ENCODE assay signal across 8 cellular contexts in the genomic region with DNA sequence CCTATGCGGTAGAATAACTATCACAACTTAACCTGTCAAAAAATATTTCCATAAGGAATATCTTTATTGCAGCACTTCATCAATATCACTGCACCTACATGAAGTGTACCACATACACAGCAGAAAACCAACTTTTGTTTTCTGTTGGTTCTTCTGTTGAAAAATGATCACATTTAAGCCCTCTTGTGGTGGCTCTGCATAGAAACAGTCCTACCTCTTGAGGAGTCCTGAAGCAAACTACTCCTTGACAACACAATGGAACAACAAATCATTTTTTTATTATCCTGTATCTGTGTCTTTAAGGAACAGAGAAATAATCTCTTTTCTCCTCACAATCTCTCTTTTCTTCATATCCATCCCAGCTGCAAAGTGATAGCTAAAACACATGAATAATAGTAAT. TPM values are rescaled to one million over a fixed set of nuclear protein-coding genes. Genes with fewer than 3 reads are reported as not detected.
DNase-seq lines count a peak whose midpoint lies in the region; ATAC-seq and TF ChIP-seq lines count a peak whose summit lies in the region.

No MANE protein-coding gene starts in this region.

- ATAC-seq in T-helper 17 cell, result no peak

- no peaks in the 10 kb centered on the region for H3K4me1 Mint-ChIP-seq in T-helper 17 cell

- H3K4me3 Mint-ChIP-seq in T-helper 17 cell, result no peak overlapping the region

- H3K9me3 ChIP-seq in T-helper 17 cell (ENCODE audit: control insufficient read depth, low read length, poor library complexity, severe bottlenecking), result no peaks in the 10 kb centered on the region

- H3K27me3 Mint-ChIP-seq in T-helper 17 cell, result peaks cover 1% of the 10 kb centered on the region

- no peaks in the 10 kb centered on the region for H3K36me3 Mint-ChIP-seq in T-helper 17 cell (ENCODE audit: low read depth)

- DNase-seq in NCI-H82 (lab: John Stamatoyannopoulos, UW), result peak; percentile 31
- no peak for DNase-seq in NCI-H82 treated with DMSO at 0.1 percent for 48 hours (lab: John Stamatoyannopoulos, UW; ENCODE audit: unreplicated experiment)
- peak; percentile 10 for DNase-seq in LNCaP clone FGC (ENCODE audit: low read depth)
- DNase-seq in choroid plexus epithelial cell (ENCODE audit: low read depth), result peak; percentile 61
- DNase-seq in smooth muscle cell of the brain vasculature (ENCODE audit: low read depth, low spot score), result peak; percentile 6
- DNase-seq in T-helper 17 cell, result no peak
- no peak for DNase-seq in stimulated activated CD4-positive, alpha-beta T cell treated with anti-CD3 and anti-CD28 coated beads, Interleukin-1b, Interleukin-23, amount 100 ng/mL, for 48 hours
- DNase-seq in epidermal melanocyte (ENCODE audit: insufficient read length, low spot score), result no peak

- H3K4me3 ChIP-seq in LNCaP clone FGC (ENCODE audit: low read depth, low read length) (no peak overlapping the region), choroid plexus epithelial cell (ENCODE audit: low read depth, low read length) (no peak overlapping the region)

- TF ChIP-seq CTCF in LNCaP clone FGC (IDR thresholded peaks at IDR 0.05; ENCODE audit: control insufficient read depth, extremely low read depth, insufficient read depth), result peak; percentile 56
- peak; percentile 64 for TF ChIP-seq CTCF in choroid plexus epithelial cell (conservative IDR thresholded peaks at IDR 0.05; ENCODE audit: low read depth, low read length)

- no peak overlapping the region for H3K27ac Mint-ChIP-seq in T-helper 17 cell

RNA-seq across cellular contexts. Expression of a gene that starts 39.8 kb away (rescaled TPM):
- not detected for total RNA-seq in T-helper 17 cell

Comparison
In these comparisons a context has a peak if more than half of its experiments do, and no peak if none do; other contexts are left out.
1. DNase-seq: peak in NCI-H82 (single experiment), LNCaP clone FGC (single experiment), choroid plexus epithelial cell (single experiment) and smooth muscle cell of the brain vasculature (single experiment); none in NCI-H82 treated with DMSO at 0.1 percent for 48 hours (single experiment), T-helper 17 cell (0 of 3), stimulated activated CD4-positive, alpha-beta T cell treated with anti-CD3 and anti-CD28 coated beads, Interleukin-1b, Interleukin-23, amount 100 ng/mL, for 48 hours (single experiment) and epidermal melanocyte (single experiment).